8 cellular contexts compared by ENCODE assay signal in genomic region chr11:62705401-62705800, GRCh38.
DNase-seq lines count a peak whose midpoint lies in the region; ATAC-seq and TF ChIP-seq lines count a peak whose summit lies in the region.

No MANE protein-coding gene starts in this region.

- H3K27ac ChIP-seq in cingulate gyrus (ENCODE audit: low read depth, low read length), result peak overlapping the region; percentile 51
- peak overlapping the region; percentile 88 for H3K27ac ChIP-seq in muscle layer of duodenum (ENCODE audit: low read length)

- peak overlapping the region; percentile 82 for H3K4me3 ChIP-seq in GM06990 (replicated peaks; ENCODE audit: low read depth, low read length)
- peak overlapping the region; percentile 79 to 91 for H3K4me3 ChIP-seq in muscle layer of duodenum (ENCODE audit: low read depth in 1 of 2, low read length in 2 of 2)

- TF ChIP-seq CTCF in GM06990 (IDR thresholded peaks at IDR 0.05; ENCODE audit: insufficient read depth, low read length, poor library complexity, severe bottlenecking), result no peak

- peaks cover 22 to 39% of the 10 kb centered on the region in 2 donors for H3K4me1 ChIP-seq in muscle layer of duodenum (ENCODE audit: control insufficient read depth in 1 of 2, insufficient read depth in 2 of 2, low read length in 2 of 2)

- H3K27me3 ChIP-seq in GM06990 (replicated peaks; ENCODE audit: control insufficient read depth, insufficient read depth, low read length), result no peaks in the 10 kb centered on the region
- H3K27me3 ChIP-seq in muscle layer of duodenum (ENCODE audit: low read depth, low read length), result no peaks in the 10 kb centered on the region

- H3K36me3 ChIP-seq in GM06990 (ENCODE audit: control insufficient read depth, insufficient read depth, low read length) (peaks cover 2% of the 10 kb centered on the region; the same call in 1 of the 2 replicates), muscle layer of duodenum (ENCODE audit: control insufficient read depth in 1 of 2, insufficient read depth in 2 of 2, low read length in 2 of 2) (peaks cover 2 to 3% of the 10 kb centered on the region in 2 donors)

- no peak for DNase-seq in GM06990 (ENCODE audit: extremely low read depth, insufficient read length)
- DNase-seq in NCI-H510A treated with DMSO at 0.1 percent for 48 hours (lab: John Stamatoyannopoulos, UW), result peak; percentile 22
- no peak for DNase-seq in NCI-H128 (lab: John Stamatoyannopoulos, UW; ENCODE audit: unreplicated experiment)
- no peak for DNase-seq in SKM-1 treated with dmso at 0.1 percent for 144 hours (lab: John Stamatoyannopoulos, UW; ENCODE audit: unreplicated experiment)

- no peaks in the 10 kb centered on the region for H3K9me3 ChIP-seq in muscle layer of duodenum (ENCODE audit: control insufficient read depth in 1 of 2, low read length in 2 of 2)

- no peak for ATAC-seq in HG03565 (IDR thresholded peaks at IDR 0.05; ENCODE audit: unreplicated experiment)
- no peak for ATAC-seq in GM21825 (IDR thresholded peaks at IDR 0.05; ENCODE audit: unreplicated experiment)
